24 cellular contexts compared by ENCODE assay signal in the genomic region with DNA sequence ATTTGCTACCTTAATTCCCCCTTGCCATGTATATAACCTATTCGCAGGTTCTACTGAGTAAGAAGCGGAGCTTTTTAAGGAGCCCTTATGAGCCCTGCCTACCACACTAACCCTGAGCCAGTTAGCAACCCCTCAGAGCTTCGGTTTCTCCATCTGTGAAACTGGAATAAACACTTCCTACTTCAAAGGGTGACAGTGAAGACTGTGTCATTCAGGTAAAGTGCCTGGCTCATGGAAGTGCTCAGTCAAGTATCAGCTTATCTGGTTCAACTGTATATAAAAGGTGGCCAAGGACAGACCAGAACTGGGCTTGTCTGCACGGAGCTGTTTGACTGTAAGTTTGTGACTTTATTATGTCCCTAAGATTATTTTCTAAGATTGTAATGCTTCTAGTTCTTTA. TPM values are rescaled to one million over a fixed set of nuclear protein-coding genes. Genes with fewer than 3 reads are reported as not detected.
A peak's percentile ranks its signal among the peaks of the same experiment; 100 is the strongest.
DNase-seq lines count a peak whose midpoint lies in the region; ATAC-seq and TF ChIP-seq lines count a peak whose summit lies in the region.
"Had no signal": no experiment of that assay in that cellular context is flagged by ENCODE, and none has a peak within 500 bp of the region (broad histone marks: within the 10 kb centered on the region; RNA-seq: fewer than 3 reads in every experiment).

No MANE protein-coding gene starts in this region.

- H3K9me3 ChIP-seq in MM.1S (replicated peaks; ENCODE audit: insufficient read depth, low read length) = no peaks in the 10 kb centered on the region
- no peaks in the 10 kb centered on the region for H3K9me3 ChIP-seq in left lung
- H3K9me3 ChIP-seq in thyroid gland = no peaks in the 10 kb centered on the region
- H3K9me3 ChIP-seq: BLaER1 treated with 17β-estradiol and CSF1 and Interleukin-3, amounts not matched to agents 10 nM and 100 nM; HAP-1 had no signal

- WGBS in thyroid gland, 2 donors = 82 to 84% methylated on average over 4 of the region's 4 CpGs

- peaks cover 96% of the 10 kb centered on the region for H3F3A ChIP-seq in MM.1S (ENCODE audit: insufficient read depth, low read length)

- H3K4me1 Mint-ChIP-seq in activated CD8-positive, alpha-beta T cell treated with anti-CD3 and anti-CD28 coated beads, Interleukin-2, amount 10 ng/mL, durations not matched to agents 7 days and 5 days (ENCODE audit: low read depth) = peaks cover 6% of the 10 kb centered on the region
- peaks cover 7% of the 10 kb centered on the region for H3K4me1 Mint-ChIP-seq in activated CD8-positive, alpha-beta T cell treated with anti-CD3 and anti-CD28 coated beads for 36 hours (ENCODE audit: low read depth)
- H3K4me1 Mint-ChIP-seq in HFFc6 (ENCODE audit: low read depth) = peaks cover 21% of the 10 kb centered on the region
- H3K4me1 Mint-ChIP-seq: GM23338 had no signal

- TF ChIP-seq CTCF in activated CD8-positive, alpha-beta T cell treated with anti-CD3 and anti-CD28 coated beads for 36 hours (IDR thresholded peaks at IDR 0.05) = no peak
- TF ChIP-seq CTCF in MM.1S (IDR thresholded peaks at IDR 0.05; ENCODE audit: low read length) (no peak), left lung (IDR thresholded peaks at IDR 0.05) (no peak), thyroid gland (IDR thresholded peaks at IDR 0.05) (no peak), GM10266 (IDR thresholded peaks at IDR 0.05; ENCODE audit: control insufficient read depth, insufficient read depth, low read depth, missing control alignments) (no peak), HFFc6 (IDR thresholded peaks at IDR 0.05) (no peak)

- no peak overlapping the region for H2AFZ ChIP-seq in MM.1S (ENCODE audit: low read length)
- H2AFZ ChIP-seq: GM23338 had no signal

- H3K36me3 ChIP-seq in MM.1S (replicated peaks; ENCODE audit: insufficient read depth, low read length) (peaks cover 35% of the 10 kb centered on the region), left lung (peaks cover 0 to 81% of the 10 kb centered on the region in 2 donors), thyroid gland (no peaks in the 10 kb centered on the region)

- POLR2A ChIA-PET in activated CD8-positive, alpha-beta T cell treated with anti-CD3 and anti-CD28 coated beads, Interleukin-2, amount 10 ng/mL, durations not matched to agents 7 days and 5 days (lab: Charles Lee) = interaction anchor here (1.9 kb wide), 1 partner anchor 14 kb away, joined by 5 read pairs; no protein-coding TSS in a partner anchor
- POLR2A ChIA-PET in activated CD8-positive, alpha-beta T cell treated with anti-CD3 and anti-CD28 coated beads for 36 hours (lab: Charles Lee) = interaction anchor here (0.6 to 1.0 kb wide), 3 partner anchors 9 to 752 kb away, joined by 3 to 4 read pairs (median 4); no protein-coding TSS in a partner anchor

- no peaks in the 10 kb centered on the region for H3K9me3 Mint-ChIP-seq in activated CD8-positive, alpha-beta T cell treated with anti-CD3 and anti-CD28 coated beads, Interleukin-2, amount 10 ng/mL, durations not matched to agents 7 days and 5 days (ENCODE audit: insufficient read depth)
- H3K9me3 Mint-ChIP-seq in activated CD8-positive, alpha-beta T cell treated with anti-CD3 and anti-CD28 coated beads for 36 hours = no peaks in the 10 kb centered on the region
- no peaks in the 10 kb centered on the region for H3K9me3 Mint-ChIP-seq in HFFc6
- H3K9me3 Mint-ChIP-seq: CD8-positive, alpha-beta memory T cell; GM23338 had no signal

- H3K4me1 ChIP-seq in MM.1S (ENCODE audit: low read length) = peaks cover 87% of the 10 kb centered on the region
- peaks cover 0 to 27% of the 10 kb centered on the region in 2 donors for H3K4me1 ChIP-seq in left lung
- peaks cover 40 to 55% of the 10 kb centered on the region in 2 donors for H3K4me1 ChIP-seq in thyroid gland
- H3K4me1 ChIP-seq: HAP-1 had no signal

- ATAC-seq in activated CD8-positive, alpha-beta T cell treated with anti-CD3 and anti-CD28 coated beads, Interleukin-2, amount 10 ng/mL, durations not matched to agents 7 days and 5 days = no peak
- no peak for ATAC-seq in activated CD8-positive, alpha-beta T cell treated with anti-CD3 and anti-CD28 coated beads for 36 hours
- ATAC-seq in left lung = peak; percentile 76
- ATAC-seq: GM23338, HepG2, K562 had no signal

- peak overlapping the region; percentile 14; the same call in 1 of the 2 replicates for H3K4me2 ChIP-seq in MM.1S (ENCODE audit: low read depth, low read length)
- H3K4me2 ChIP-seq: GM23338 had no signal

- no peak overlapping the region for H3K4me3 Mint-ChIP-seq in activated CD8-positive, alpha-beta T cell treated with anti-CD3 and anti-CD28 coated beads, Interleukin-2, amount 10 ng/mL, durations not matched to agents 7 days and 5 days
- no peak overlapping the region for H3K4me3 Mint-ChIP-seq in activated CD8-positive, alpha-beta T cell treated with anti-CD3 and anti-CD28 coated beads for 36 hours
- H3K4me3 Mint-ChIP-seq in HFFc6 = no peak overlapping the region
- H3K4me3 Mint-ChIP-seq: CD8-positive, alpha-beta memory T cell; GM23338 had no signal

- no peak overlapping the region for H3K4me3 ChIP-seq in MM.1S (ENCODE audit: low read length)
- no peak overlapping the region for H3K4me3 ChIP-seq in left lung
- no peak overlapping the region for H3K4me3 ChIP-seq in thyroid gland (replicated peaks in 1 of 3)
- H3K4me3 ChIP-seq: BLaER1 treated with 17β-estradiol and CSF1 and Interleukin-3, amounts not matched to agents 10 nM and 100 nM; GM23338; HAP-1; K562 had no signal

- peaks cover 98% of the 10 kb centered on the region for H3K79me2 ChIP-seq in MM.1S (ENCODE audit: low read length)

- no peaks in the 10 kb centered on the region for H3K27me3 Mint-ChIP-seq in activated CD8-positive, alpha-beta T cell treated with anti-CD3 and anti-CD28 coated beads, Interleukin-2, amount 10 ng/mL, durations not matched to agents 7 days and 5 days (ENCODE audit: low read depth)
- H3K27me3 Mint-ChIP-seq in activated CD8-positive, alpha-beta T cell treated with anti-CD3 and anti-CD28 coated beads for 36 hours = no peaks in the 10 kb centered on the region
- H3K27me3 Mint-ChIP-seq in HFFc6 (ENCODE audit: insufficient read depth) = no peaks in the 10 kb centered on the region
- H3K27me3 Mint-ChIP-seq: CD8-positive, alpha-beta memory T cell had no signal

- no peaks in the 10 kb centered on the region for H3K9me2 ChIP-seq in MM.1S (replicated peaks; ENCODE audit: insufficient read depth, low read length)

- peak overlapping the region; percentile 41; the same call in 1 of the 2 replicates for H3K27ac ChIP-seq in MM.1S (ENCODE audit: low read length)
- H3K27ac ChIP-seq in left lung = peak overlapping the region in 1 of 2 donors; percentile 33
- H3K27ac ChIP-seq in thyroid gland = peak overlapping the region; percentile 50 to 87 (median 80)
- H3K27ac ChIP-seq: BLaER1 treated with 17β-estradiol and CSF1 and Interleukin-3, amounts not matched to agents 10 nM and 100 nM; HL-60 had no signal

- no peaks in the 10 kb centered on the region for H3K27me3 ChIP-seq in MM.1S (replicated peaks; ENCODE audit: insufficient read depth, low read length)
- no peaks in the 10 kb centered on the region for H3K27me3 ChIP-seq in left lung
- no peaks in the 10 kb centered on the region for H3K27me3 ChIP-seq in thyroid gland
- H3K27me3 ChIP-seq: BLaER1 treated with 17β-estradiol and CSF1 and Interleukin-3, amounts not matched to agents 10 nM and 100 nM had no signal

- intact Hi-C loops in activated CD8-positive, alpha-beta T cell treated with anti-CD3 and anti-CD28 coated beads for 36 hours (cut with micrococcal nuclease) = loop anchor here (10.0 kb wide), 2 partner anchors 177 to 317 kb away; no protein-coding TSS in a partner anchor
- intact Hi-C loops in left lung (cut with DNase I) = loop anchor here in 1 of 2 donors (5.0 kb wide), 1 partner anchor 174 kb away; no protein-coding TSS in a partner anchor
- intact Hi-C loops in thyroid gland (cut with DNase I) = loop anchor here (5.0 kb wide), 1 partner anchor 314 kb away; no protein-coding TSS in a partner anchor

- H3K9ac ChIP-seq in MM.1S (ENCODE audit: low read length) = no peak overlapping the region
- H3K9ac ChIP-seq: BLaER1 treated with 17β-estradiol and CSF1 and Interleukin-3, amounts not matched to agents 10 nM and 100 nM had no signal

- peaks cover 35% of the 10 kb centered on the region for H3K36me3 Mint-ChIP-seq in activated CD8-positive, alpha-beta T cell treated with anti-CD3 and anti-CD28 coated beads, Interleukin-2, amount 10 ng/mL, durations not matched to agents 7 days and 5 days (ENCODE audit: low read depth)
- H3K36me3 Mint-ChIP-seq in activated CD8-positive, alpha-beta T cell treated with anti-CD3 and anti-CD28 coated beads for 36 hours (ENCODE audit: low read depth) = peaks cover 13% of the 10 kb centered on the region
- H3K36me3 Mint-ChIP-seq in HFFc6 (ENCODE audit: low read depth) = peaks cover 13% of the 10 kb centered on the region

- H4K20me1 ChIP-seq in MM.1S (ENCODE audit: insufficient read depth, low read length) = peaks cover 10% of the 10 kb centered on the region; the same call in 1 of the 2 replicates

- H3K27ac Mint-ChIP-seq in activated CD8-positive, alpha-beta T cell treated with anti-CD3 and anti-CD28 coated beads, Interleukin-2, amount 10 ng/mL, durations not matched to agents 7 days and 5 days = peak overlapping the region; percentile 13
- H3K27ac Mint-ChIP-seq in activated CD8-positive, alpha-beta T cell treated with anti-CD3 and anti-CD28 coated beads for 36 hours = no peak overlapping the region
- no peak overlapping the region for H3K27ac Mint-ChIP-seq in HFFc6
- H3K27ac Mint-ChIP-seq: GM23338 had no signal

- DNase-seq in activated CD8-positive, alpha-beta T cell treated with anti-CD3 and anti-CD28 coated beads, Interleukin-2, amount 10 ng/mL, durations not matched to agents 7 days and 5 days = no peak
- DNase-seq in activated CD8-positive, alpha-beta T cell treated with anti-CD3 and anti-CD28 coated beads for 36 hours = no peak
- DNase-seq in MM.1S = no peak
- DNase-seq in left lung = no peak
- no peak for DNase-seq in thyroid gland
- no peak for DNase-seq in GM10266 (ENCODE audit: extremely low spot score)
- DNase-seq in HFFc6 = no peak
- DNase-seq: 8988T; Calu3; CD8-positive, alpha-beta memory T cell; DMS153; NCI-H1092; NCI-H1436 treated with DMSO at 0.1 percent for 48 hours; NCI-H1930; NCI-H226; NCI-H510A treated with DMSO at 0.1 percent for 48 hours; NCI-H748 treated with DMSO at 0.1 percent for 48 hours; OCI-M1 had no signal

- CTCF ChIA-PET in activated CD8-positive, alpha-beta T cell treated with anti-CD3 and anti-CD28 coated beads, Interleukin-2, amount 10 ng/mL, durations not matched to agents 7 days and 5 days (lab: Charles Lee) = interaction anchor here (0.7 to 3.1 kb wide), 9 partner anchors 14 to 748 kb away, joined by 3 to 21 read pairs (median 4); no protein-coding TSS in a partner anchor
- CTCF ChIA-PET in activated CD8-positive, alpha-beta T cell treated with anti-CD3 and anti-CD28 coated beads for 36 hours (lab: Charles Lee) = interaction anchor here (0.7 to 7.8 kb wide), 5 partner anchors 11 to 315 kb away, joined by 3 to 54 read pairs (median 7); partner anchors contain the start of gene ZC3H7A

- TF ChIP-seq POLR2A in thyroid gland (IDR thresholded peaks at IDR 0.05) = no peak

RNA-seq across cellular contexts. Expression of gene TXNDC11, which starts 31.0 kb away (rescaled TPM):
- 10 to 100 TPM; 30.1 to 34.4 TPM for total RNA-seq in activated CD8-positive, alpha-beta T cell treated with anti-CD3 and anti-CD28 coated beads, Interleukin-2, amount 10 ng/mL, durations not matched to agents 7 days and 5 days
- 10 to 100 TPM; 21.7 to 24.4 TPM for total RNA-seq in activated CD8-positive, alpha-beta T cell treated with anti-CD3 and anti-CD28 coated beads for 36 hours
- total RNA-seq in left lung = 10 to 100 TPM; 71.2 to 76.8 TPM
- total RNA-seq in thyroid gland = 100 to 1,000 TPM in 3 of 4 donors, 10 to 100 TPM in 1; 77.3 to 135 (median 115) TPM
- 10 to 100 TPM; 38.8 to 49.0 (median 44.4) TPM for total RNA-seq in HFFc6 (2021; fragmentation: NEBNext Ultra II Directional; extraction: Animal tissue kit (Norgen Biotek cat#: 25700))

RNA-seq across cellular contexts. Expression of gene SNN, which starts 43.4 kb away (rescaled TPM):
- total RNA-seq in activated CD8-positive, alpha-beta T cell treated with anti-CD3 and anti-CD28 coated beads, Interleukin-2, amount 10 ng/mL, durations not matched to agents 7 days and 5 days = 10 to 100 TPM; 27.3 to 28.9 TPM
- 1 to 10 TPM; 8.2 to 9.5 TPM for total RNA-seq in activated CD8-positive, alpha-beta T cell treated with anti-CD3 and anti-CD28 coated beads for 36 hours
- total RNA-seq in left lung = 10 to 100 TPM; 21.1 to 21.4 TPM
- total RNA-seq in thyroid gland = 10 to 100 TPM; 31.5 to 50.6 (median 36.3) TPM
- total RNA-seq in HFFc6 (2021; fragmentation: NEBNext Ultra II Directional; extraction: Animal tissue kit (Norgen Biotek cat#: 25700)) = 1 to 10 TPM; 4.6 to 7.6 (median 6.5) TPM
